In genomic region chr7:18877874-18878273, GRCh38 we compare ENCODE assay signal across 25 cellular contexts.
"Had no signal": no experiment of that assay in that cellular context is flagged by ENCODE, and none has a peak within 500 bp of the region (broad histone marks: within the 10 kb centered on the region; RNA-seq: fewer than 3 reads in every experiment).

No MANE protein-coding gene starts in this region.

- ATAC-seq: heart right ventricle; left cardiac atrium; left lung; naive thymus-derived CD4-positive, alpha-beta T cell; stimulated activated memory B cell treated with anti-CD40 and anti-IgM and Interleukin-4, amounts not matched to agents 10 μg/mL and 1 μg/mL and 100 μg/mL, for 72 hours; stimulated activated naive CD8-positive, alpha-beta T cell treated with anti-CD3 and anti-CD28 coated beads, Interleukin-15, Interleukin-2, amounts not matched to agents 100 U/mL and 50 U/mL, for 24 hours had no signal

- H3K27me3 Mint-ChIP-seq: dendritic cell treated with granulocyte-macrophage colony-stimulating factor and Interleukin-4, amounts not matched to agents 40 ng/mL and 50 ng/mL, for 4 days; progenitor cell of endocrine pancreas; stimulated activated memory B cell treated with anti-CD40 and anti-IgM and Interleukin-4, amounts not matched to agents 10 μg/mL and 1 μg/mL and 100 μg/mL, for 72 hours; type B pancreatic cell had no signal

- H3K36me3 ChIP-seq: esophagus squamous epithelium, heart right ventricle, left lung, neural progenitor cell, spleen, tibial artery had no signal

- H3K27me3 ChIP-seq: esophagus squamous epithelium, heart right ventricle, left lung, neural progenitor cell, spleen, testis, tibial artery had no signal

- H3K27ac ChIP-seq: esophagus squamous epithelium, heart right ventricle, left lung, neural progenitor cell, parathyroid adenoma, skin epidermis, spleen, testis, tibial artery had no signal

- H3K4me3 Mint-ChIP-seq: dendritic cell treated with granulocyte-macrophage colony-stimulating factor and Interleukin-4, amounts not matched to agents 40 ng/mL and 50 ng/mL, for 4 days; naive thymus-derived CD4-positive, alpha-beta T cell; nephron; neural progenitor cell; stimulated activated memory B cell treated with anti-CD40 and anti-IgM and Interleukin-4, amounts not matched to agents 10 μg/mL and 1 μg/mL and 100 μg/mL, for 72 hours; type B pancreatic cell had no signal

- H3K4me1 ChIP-seq: esophagus squamous epithelium, left lung, neural progenitor cell, parathyroid adenoma, spleen, testis, tibial artery had no signal

- DNase-seq: effector memory CD4-positive, alpha-beta T cell; esophagus squamous epithelium; foreskin melanocyte; glutamatergic neuron; heart right ventricle; hippocampal formation; left cardiac atrium; left lung; mesenchymal stem cell; midbrain; naive thymus-derived CD4-positive, alpha-beta T cell; spleen; stimulated activated CD4-positive, alpha-beta T cell treated with anti-CD3 and anti-CD28 coated beads, Interleukin-4, amount 100 ng/mL, for 4 hours; stimulated activated naive CD8-positive, alpha-beta T cell treated with anti-CD3 and anti-CD28 coated beads, Interleukin-15, Interleukin-2, amounts not matched to agents 100 U/mL and 50 U/mL, for 24 hours; substantia nigra; testis; tibial artery had no signal

- H3K27ac Mint-ChIP-seq: dendritic cell treated with granulocyte-macrophage colony-stimulating factor and Interleukin-4, amounts not matched to agents 40 ng/mL and 50 ng/mL, for 4 days; naive thymus-derived CD4-positive, alpha-beta T cell; nephron; neural progenitor cell; progenitor cell of endocrine pancreas; stimulated activated memory B cell treated with anti-CD40 and anti-IgM and Interleukin-4, amounts not matched to agents 10 μg/mL and 1 μg/mL and 100 μg/mL, for 72 hours; type B pancreatic cell had no signal

- H3K9me3 Mint-ChIP-seq: stimulated activated memory B cell treated with anti-CD40 and anti-IgM and Interleukin-4, amounts not matched to agents 10 μg/mL and 1 μg/mL and 100 μg/mL, for 72 hours had no signal

- H3K36me3 Mint-ChIP-seq: naive thymus-derived CD4-positive, alpha-beta T cell; neural progenitor cell; type B pancreatic cell had no signal

- H3K4me3 ChIP-seq: esophagus squamous epithelium, heart right ventricle, left lung, neural progenitor cell, skin epidermis, spleen, testis, tibial artery had no signal

- H3K4me1 Mint-ChIP-seq: naive thymus-derived CD4-positive, alpha-beta T cell; nephron; neural progenitor cell; stimulated activated memory B cell treated with anti-CD40 and anti-IgM and Interleukin-4, amounts not matched to agents 10 μg/mL and 1 μg/mL and 100 μg/mL, for 72 hours had no signal

- H3K9me3 ChIP-seq: esophagus squamous epithelium, testis, tibial artery had no signal
